Comparison of ENCODE assay signal across 1 cellular context in the genomic region with DNA sequence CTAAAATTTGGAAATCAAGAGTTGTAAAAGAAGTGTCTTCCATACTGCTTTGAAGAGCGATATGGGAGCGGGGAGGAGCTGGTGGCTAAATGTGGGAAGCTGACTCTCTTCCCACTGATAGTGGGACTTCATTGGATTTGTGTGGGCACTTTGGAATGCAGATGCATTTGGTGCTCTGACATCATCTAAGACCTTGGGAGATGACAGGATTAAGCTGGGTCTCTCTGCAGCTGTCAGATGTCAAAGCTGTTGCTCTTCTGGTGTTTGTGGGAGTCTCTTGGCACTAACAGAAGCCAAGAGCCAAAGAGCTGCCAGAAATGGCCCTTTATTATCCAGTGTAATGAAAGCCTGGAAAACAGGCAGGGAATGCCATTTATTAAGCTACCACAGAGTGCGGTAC.
TF ChIP-seq lines count a peak whose summit lies in the region.

No MANE protein-coding gene starts in this region.

TF ChIP-seq in IMR-90, 13 proteins besides CTCF, POLR2A, EP300 and RAD21 (continued from another document):
- TF ChIP-seq, protein P1, sequence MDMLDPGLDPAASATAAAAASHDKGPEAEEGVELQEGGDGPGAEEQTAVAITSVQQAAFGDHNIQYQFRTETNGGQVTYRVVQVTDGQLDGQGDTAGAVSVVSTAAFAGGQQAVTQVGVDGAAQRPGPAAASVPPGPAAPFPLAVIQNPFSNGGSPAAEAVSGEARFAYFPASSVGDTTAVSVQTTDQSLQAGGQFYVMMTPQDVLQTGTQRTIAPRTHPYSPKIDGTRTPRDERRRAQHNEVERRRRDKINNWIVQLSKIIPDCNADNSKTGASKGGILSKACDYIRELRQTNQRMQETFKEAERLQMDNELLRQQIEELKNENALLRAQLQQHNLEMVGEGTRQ (IDR thresholded peaks at IDR 0.05; ENCODE audit: low read depth, low read length), result no peak
- TF ChIP-seq CHD1 (IDR thresholded peaks at IDR 0.05; ENCODE audit: low read depth, low read length), result no peak
